ENCODE assay signal across 1 cellular context in genomic region chr12:116155383-116155782, GRCh38.
TF ChIP-seq lines count a peak whose summit lies in the region.

No MANE protein-coding gene starts in this region.

TF ChIP-seq in HepG2, 621 proteins besides CTCF, POLR2A, EP300 and RAD21 (continued from another document):
- TF ChIP-seq, protein P1, sequence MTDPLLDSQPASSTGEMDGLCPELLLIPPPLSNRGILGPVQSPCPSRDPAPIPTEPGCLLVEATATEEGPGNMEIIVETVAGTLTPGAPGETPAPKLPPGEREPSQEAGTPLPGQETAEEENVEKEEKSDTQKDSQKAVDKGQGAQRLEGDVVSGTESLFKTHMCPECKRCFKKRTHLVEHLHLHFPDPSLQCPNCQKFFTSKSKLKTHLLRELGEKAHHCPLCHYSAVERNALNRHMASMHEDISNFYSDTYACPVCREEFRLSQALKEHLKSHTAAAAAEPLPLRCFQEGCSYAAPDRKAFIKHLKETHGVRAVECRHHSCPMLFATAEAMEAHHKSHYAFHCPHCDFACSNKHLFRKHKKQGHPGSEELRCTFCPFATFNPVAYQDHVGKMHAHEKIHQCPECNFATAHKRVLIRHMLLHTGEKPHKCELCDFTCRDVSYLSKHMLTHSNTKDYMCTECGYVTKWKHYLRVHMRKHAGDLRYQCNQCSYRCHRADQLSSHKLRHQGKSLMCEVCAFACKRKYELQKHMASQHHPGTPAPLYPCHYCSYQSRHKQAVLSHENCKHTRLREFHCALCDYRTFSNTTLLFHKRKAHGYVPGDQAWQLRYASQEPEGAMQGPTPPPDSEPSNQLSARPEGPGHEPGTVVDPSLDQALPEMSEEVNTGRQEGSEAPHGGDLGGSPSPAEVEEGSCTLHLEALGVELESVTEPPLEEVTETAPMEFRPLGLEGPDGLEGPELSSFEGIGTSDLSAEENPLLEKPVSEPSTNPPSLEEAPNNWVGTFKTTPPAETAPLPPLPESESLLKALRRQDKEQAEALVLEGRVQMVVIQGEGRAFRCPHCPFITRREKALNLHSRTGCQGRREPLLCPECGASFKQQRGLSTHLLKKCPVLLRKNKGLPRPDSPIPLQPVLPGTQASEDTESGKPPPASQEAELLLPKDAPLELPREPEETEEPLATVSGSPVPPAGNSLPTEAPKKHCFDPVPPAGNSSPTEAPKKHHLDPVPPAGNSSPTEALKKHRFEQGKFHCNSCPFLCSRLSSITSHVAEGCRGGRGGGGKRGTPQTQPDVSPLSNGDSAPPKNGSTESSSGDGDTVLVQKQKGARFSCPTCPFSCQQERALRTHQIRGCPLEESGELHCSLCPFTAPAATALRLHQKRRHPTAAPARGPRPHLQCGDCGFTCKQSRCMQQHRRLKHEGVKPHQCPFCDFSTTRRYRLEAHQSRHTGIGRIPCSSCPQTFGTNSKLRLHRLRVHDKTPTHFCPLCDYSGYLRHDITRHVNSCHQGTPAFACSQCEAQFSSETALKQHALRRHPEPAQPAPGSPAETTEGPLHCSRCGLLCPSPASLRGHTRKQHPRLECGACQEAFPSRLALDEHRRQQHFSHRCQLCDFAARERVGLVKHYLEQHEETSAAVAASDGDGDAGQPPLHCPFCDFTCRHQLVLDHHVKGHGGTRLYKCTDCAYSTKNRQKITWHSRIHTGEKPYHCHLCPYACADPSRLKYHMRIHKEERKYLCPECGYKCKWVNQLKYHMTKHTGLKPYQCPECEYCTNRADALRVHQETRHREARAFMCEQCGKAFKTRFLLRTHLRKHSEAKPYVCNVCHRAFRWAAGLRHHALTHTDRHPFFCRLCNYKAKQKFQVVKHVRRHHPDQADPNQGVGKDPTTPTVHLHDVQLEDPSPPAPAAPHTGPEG (CRISPR knock-in tag; IDR thresholded peaks at IDR 0.05): no peak
- TF ChIP-seq CREM (IDR thresholded peaks at IDR 0.05) (peak; percentile 43; the same call in 1 of the 2 replicates), CREM (CRISPR knock-in tag; IDR thresholded peaks at IDR 0.05) (no peak), SNRNP70 (IDR thresholded peaks at IDR 0.05; ENCODE audit: low read depth, low read length) (no peak), THAP8 (CRISPR knock-in tag; IDR thresholded peaks at IDR 0.05; ENCODE audit: borderline replicate concordance) (no peak), HNF4A (CRISPR knock-in tag; IDR thresholded peaks at IDR 0.05) (peak; percentile 18; the same call in 1 of the 2 replicates), SOX5 (CRISPR knock-in tag; IDR thresholded peaks at IDR 0.05; ENCODE audit: borderline replicate concordance) (peak; percentile 79; the same call in 1 of the 2 replicates), ZNF567 (CRISPR knock-in tag; IDR thresholded peaks at IDR 0.05; ENCODE audit: borderline replicate concordance) (no peak), FOXK1 (CRISPR knock-in tag; IDR thresholded peaks at IDR 0.05; ENCODE audit: borderline replicate concordance, low read depth) (no peak), FOXA3 (CRISPR knock-in tag; IDR thresholded peaks at IDR 0.05) (0 out of 2 replicates have a peak, but pooled peaks have one; percentile 7), SOX6 (IDR thresholded peaks at IDR 0.05) (no peak), SOX6 (CRISPR knock-in tag; IDR thresholded peaks at IDR 0.05) (peak; percentile 57; the same call in 1 of the 2 replicates), NFATC3 (CRISPR knock-in tag; IDR thresholded peaks at IDR 0.05) (no peak), NCOR1 (IDR thresholded peaks at IDR 0.05; ENCODE audit: borderline replicate concordance, low read length) (no peak), TEAD3 (CRISPR knock-in tag; optimal IDR thresholded peaks at IDR 0.05; ENCODE audit: borderline replicate concordance) (peak; percentile 42), ZMYM4 (CRISPR knock-in tag; IDR thresholded peaks at IDR 0.05) (peak; percentile 37; the same call in 1 of the 2 replicates), GATAD2A (CRISPR knock-in tag; IDR thresholded peaks at IDR 0.05) (peak; percentile 17; the same call in 1 of the 2 replicates), MIER3 (CRISPR knock-in tag; IDR thresholded peaks at IDR 0.05; ENCODE audit: borderline replicate concordance) (no peak), NCOA2 (CRISPR knock-in tag; IDR thresholded peaks at IDR 0.05) (0 out of 2 replicates have a peak, but pooled peaks have one; percentile 43), MXD4 (CRISPR knock-in tag; IDR thresholded peaks at IDR 0.05) (no peak)
- TF ChIP-seq, protein P2, sequence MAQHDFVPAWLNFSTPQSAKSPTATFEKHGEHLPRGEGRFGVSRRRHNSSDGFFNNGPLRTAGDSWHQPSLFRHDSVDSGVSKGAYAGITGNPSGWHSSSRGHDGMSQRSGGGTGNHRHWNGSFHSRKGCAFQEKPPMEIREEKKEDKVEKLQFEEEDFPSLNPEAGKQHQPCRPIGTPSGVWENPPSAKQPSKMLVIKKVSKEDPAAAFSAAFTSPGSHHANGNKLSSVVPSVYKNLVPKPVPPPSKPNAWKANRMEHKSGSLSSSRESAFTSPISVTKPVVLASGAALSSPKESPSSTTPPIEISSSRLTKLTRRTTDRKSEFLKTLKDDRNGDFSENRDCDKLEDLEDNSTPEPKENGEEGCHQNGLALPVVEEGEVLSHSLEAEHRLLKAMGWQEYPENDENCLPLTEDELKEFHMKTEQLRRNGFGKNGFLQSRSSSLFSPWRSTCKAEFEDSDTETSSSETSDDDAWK (CRISPR knock-in tag; IDR thresholded peaks at IDR 0.05): no peak
- TF ChIP-seq, protein P3, sequence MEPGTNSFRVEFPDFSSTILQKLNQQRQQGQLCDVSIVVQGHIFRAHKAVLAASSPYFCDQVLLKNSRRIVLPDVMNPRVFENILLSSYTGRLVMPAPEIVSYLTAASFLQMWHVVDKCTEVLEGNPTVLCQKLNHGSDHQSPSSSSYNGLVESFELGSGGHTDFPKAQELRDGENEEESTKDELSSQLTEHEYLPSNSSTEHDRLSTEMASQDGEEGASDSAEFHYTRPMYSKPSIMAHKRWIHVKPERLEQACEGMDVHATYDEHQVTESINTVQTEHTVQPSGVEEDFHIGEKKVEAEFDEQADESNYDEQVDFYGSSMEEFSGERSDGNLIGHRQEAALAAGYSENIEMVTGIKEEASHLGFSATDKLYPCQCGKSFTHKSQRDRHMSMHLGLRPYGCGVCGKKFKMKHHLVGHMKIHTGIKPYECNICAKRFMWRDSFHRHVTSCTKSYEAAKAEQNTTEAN (CRISPR knock-in tag; conservative IDR thresholded peaks at IDR 0.05): no peak
